11 cellular contexts compared by ENCODE assay signal in the genomic region with DNA sequence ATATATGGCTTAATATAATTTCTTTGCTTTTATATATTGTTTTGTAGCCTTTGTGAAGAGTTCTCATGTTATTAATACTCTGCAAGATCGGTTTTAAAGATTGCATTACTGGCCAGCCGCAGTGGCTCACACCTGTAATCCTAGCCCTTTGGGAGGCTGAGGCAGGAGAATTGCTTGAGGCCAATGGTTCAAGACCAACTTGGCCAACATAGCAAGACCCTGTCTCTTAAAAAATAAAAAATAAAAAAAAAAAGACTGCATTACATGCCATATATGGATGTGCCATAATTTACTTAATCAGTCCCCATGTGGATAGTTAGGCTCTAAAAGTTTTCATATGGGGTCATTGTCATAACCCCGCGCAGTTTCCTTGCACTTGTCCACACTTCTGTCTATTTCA. TPM values are rescaled to one million over a fixed set of nuclear protein-coding genes. Genes with fewer than 3 reads are reported as not detected.
DNase-seq lines count a peak whose midpoint lies in the region; ATAC-seq, FAIRE-seq and TF ChIP-seq lines count a peak whose summit lies in the region.
"Had no signal": no experiment of that assay in that cellular context is flagged by ENCODE, and none has a peak within 500 bp of the region (broad histone marks: within the 10 kb centered on the region; RNA-seq: fewer than 3 reads in every experiment).

No MANE protein-coding gene starts in this region.

- no peaks in the 10 kb centered on the region for H3K9me3 ChIP-seq in CD8-positive, alpha-beta T cell (ENCODE audit: low read length)
- H3K9me3 ChIP-seq in PC-3 (ENCODE audit: low read length) (no peaks in the 10 kb centered on the region), skeletal muscle satellite cell (replicated peaks; ENCODE audit: low read length) (no peaks in the 10 kb centered on the region)

- H3K4me2 ChIP-seq in PC-3 (ENCODE audit: low read length) (peak overlapping the region; percentile 73), skeletal muscle satellite cell (ENCODE audit: low read length) (peak overlapping the region; percentile 72)

- peaks cover 6% of the 10 kb centered on the region; the same call in 1 of the 2 replicates for H3K79me2 ChIP-seq in PC-3 (ENCODE audit: low read length)

- POLR2A ChIA-PET in CD8-positive, alpha-beta T cell (lab: Charles Lee) = no interaction called here
- POLR2A ChIA-PET in PC-3 (lab: Charles Lee; ENCODE audit: unreplicated experiment) = interaction anchor here (0.6 kb wide), 1 partner anchor 35 kb away, joined by 3 read pairs; no protein-coding TSS in a partner anchor

- H3K27me3 Mint-ChIP-seq in CD8-positive, alpha-beta T cell (ENCODE audit: low read depth) = no peaks in the 10 kb centered on the region

- peaks cover 94% of the 10 kb centered on the region for H3K4me1 Mint-ChIP-seq in CD8-positive, alpha-beta T cell (ENCODE audit: low read depth)

- no peaks in the 10 kb centered on the region for H4K20me1 ChIP-seq in PC-3 (ENCODE audit: low read length)

- BruUV-seq in PC-3 (replicated peaks; lab: Mats Ljungman, UMichigan) = no TSS peak

- H3K36me3 Mint-ChIP-seq in CD8-positive, alpha-beta T cell = peaks cover 33% of the 10 kb centered on the region

- intact Hi-C loops in CD8-positive, alpha-beta T cell (cut with DNase I, micrococcal nuclease) = loop anchor here in 1 of 2 experiments (5.0 kb wide), 1 partner anchor 127 kb away; the partner anchor contains the start of gene HSD17B4
- intact Hi-C loops in PC-3 (cut with micrococcal nuclease) = loop anchor here (2.0 to 5.0 kb wide), 2 partner anchors 32 to 56 kb away; partner anchors contain the start of gene TNFAIP8

- no peak for TF ChIP-seq CTCF in CD8-positive, alpha-beta T cell (IDR thresholded peaks at IDR 0.05)
- no peak for TF ChIP-seq CTCF in PC-3 (conservative IDR thresholded peaks at IDR 0.05; ENCODE audit: low read depth, low read length)
- TF ChIP-seq CTCF in coronary artery (IDR thresholded peaks at IDR 0.05) = no peak

- H3K4me3 Mint-ChIP-seq in CD8-positive, alpha-beta T cell = no peak overlapping the region

- H2AFZ ChIP-seq in PC-3 (ENCODE audit: low read length) = no peak overlapping the region

- DNase-seq in CD8-positive, alpha-beta T cell = no peak
- DNase-seq in PC-3 (no peak), coronary artery (ENCODE audit: low spot score) (no peak), GM19239 (ENCODE audit: insufficient read length, low spot score) (no peak), NCI-H2227 (lab: John Stamatoyannopoulos, UW; ENCODE audit: unreplicated experiment) (no peak), anterior cingulate cortex (lab: John Stamatoyannopoulos, UW) (no peak)
- DNase-seq: dorsolateral prefrontal cortex, NCI-H1105, RPMI8226 had no signal

- no peak for FAIRE-seq in GM19239 (lab: Jason Lieb, UNC)
- FAIRE-seq: TTC549 had no signal

- H3K4me1 ChIP-seq in CD8-positive, alpha-beta T cell (ENCODE audit: insufficient read depth, low read length) = peaks cover 96% of the 10 kb centered on the region
- H3K4me1 ChIP-seq in PC-3 (ENCODE audit: insufficient read depth, low read length) (peaks cover 39% of the 10 kb centered on the region), skeletal muscle satellite cell (ENCODE audit: control insufficient read depth, insufficient read depth, low read length) (peaks cover 50% of the 10 kb centered on the region)

- peaks cover 12% of the 10 kb centered on the region for H3F3A ChIP-seq in PC-3 (ENCODE audit: low read length, unreplicated experiment)

- H3K9ac ChIP-seq in PC-3 (ENCODE audit: low read length) (peak overlapping the region; percentile 63), skeletal muscle satellite cell (ENCODE audit: low read depth, low read length) (peak overlapping the region; percentile 56)

- H3K36me3 ChIP-seq in CD8-positive, alpha-beta T cell (ENCODE audit: insufficient read depth, low read length) = no peaks in the 10 kb centered on the region
- no peaks in the 10 kb centered on the region for H3K36me3 ChIP-seq in PC-3 (ENCODE audit: low read depth, low read length)
- H3K36me3 ChIP-seq in skeletal muscle satellite cell (ENCODE audit: insufficient read depth, low read length) = no peaks in the 10 kb centered on the region

- ATAC-seq in CD8-positive, alpha-beta T cell = no peak
- ATAC-seq in PC-3 = no peak

- no peak overlapping the region for H3K4me3 ChIP-seq in CD8-positive, alpha-beta T cell (ENCODE audit: low read depth, low read length)
- peak overlapping the region; percentile 39; the same call in 1 of the 2 replicates for H3K4me3 ChIP-seq in PC-3 (ENCODE audit: low read length)
- peak overlapping the region; percentile 37 for H3K4me3 ChIP-seq in coronary artery
- H3K4me3 ChIP-seq in skeletal muscle satellite cell (ENCODE audit: low read length) = peak overlapping the region; percentile 31

- CTCF ChIA-PET in CD8-positive, alpha-beta T cell (lab: Charles Lee) = interaction anchor here (1.0 kb wide), 1 partner anchor 10 kb away, joined by 4 read pairs; no protein-coding TSS in a partner anchor
- CTCF ChIA-PET in PC-3 (lab: Charles Lee) = interaction anchor here (0.7 kb wide), 1 partner anchor 17 kb away, joined by 3 read pairs; no protein-coding TSS in a partner anchor

- H3K9me3 Mint-ChIP-seq in CD8-positive, alpha-beta T cell = no peaks in the 10 kb centered on the region

- H3K27ac Mint-ChIP-seq in CD8-positive, alpha-beta T cell = peak overlapping the region; percentile 10

- H3K9me2 ChIP-seq in PC-3 (replicated peaks; ENCODE audit: low read length) = no peaks in the 10 kb centered on the region

- no peaks in the 10 kb centered on the region for H3K27me3 ChIP-seq in CD8-positive, alpha-beta T cell (ENCODE audit: insufficient read depth, low read length)
- no peaks in the 10 kb centered on the region for H3K27me3 ChIP-seq in PC-3 (ENCODE audit: low read length)
- H3K27me3 ChIP-seq in skeletal muscle satellite cell (ENCODE audit: control insufficient read depth, insufficient read depth, low read length) = no peaks in the 10 kb centered on the region
- H3K27me3 ChIP-seq: dorsolateral prefrontal cortex had no signal

- H3K27ac ChIP-seq in CD8-positive, alpha-beta T cell (ENCODE audit: low read depth, low read length) = no peak overlapping the region
- H3K27ac ChIP-seq in PC-3 (ENCODE audit: low read length) (peak overlapping the region; percentile 97), coronary artery (peak overlapping the region in 1 of 2 donors; percentile 69)

RNA-seq across cellular contexts. Expression of gene TNFAIP8, which starts 31.0 kb away (rescaled TPM):
- 10 to 100 TPM; 62.3 to 63.0 TPM for total RNA-seq in CD8-positive, alpha-beta T cell
- 11.8 and 20.0 TPM in 2 replicates for total RNA-seq in PC-3 (2014; rRNA removed)
- 20.5 and 25.1 TPM in 2 replicates for total RNA-seq in skeletal muscle satellite cell (2012; rRNA removed)
